In the genomic region with DNA sequence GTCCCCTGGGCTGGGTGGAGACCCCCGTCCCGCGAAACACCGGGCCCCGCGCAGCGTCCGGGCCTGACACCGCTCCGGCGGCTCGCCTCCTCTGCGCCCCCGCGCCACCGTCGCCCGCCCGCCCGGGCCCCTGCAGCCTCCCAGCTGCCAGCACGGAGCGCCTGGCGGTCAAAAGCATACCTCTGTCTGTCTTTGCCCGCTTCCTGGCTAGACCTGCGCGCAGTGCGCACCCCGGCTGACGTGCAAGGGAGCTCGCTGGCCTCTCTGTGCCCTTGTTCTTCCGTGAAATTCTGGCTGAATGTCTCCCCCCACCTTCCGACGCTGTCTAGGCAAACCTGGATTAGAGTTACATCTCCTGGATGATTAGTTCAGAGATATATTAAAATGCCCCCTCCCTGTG, we compare ENCODE assay signal across 10 cellular contexts. TPM values are rescaled to one million over a fixed set of nuclear protein-coding genes. Genes with fewer than 3 reads are reported as not detected.
"Had no signal": no experiment of that assay in that cellular context is flagged by ENCODE, and none has a peak within 500 bp of the region (broad histone marks: within the 10 kb centered on the region; RNA-seq: fewer than 3 reads in every experiment).

No MANE protein-coding gene starts in this region.

RNA-seq across cellular contexts. Expression of a gene that starts 1.9 kb away (rescaled TPM):
- total RNA-seq: OCI-LY7, PC-3, PC-9, Peyer's patch, Right ventricle myocardium inferior, Right ventricle myocardium superior, RPMI7951, SJCRH30, SJSA1, SK-MEL-5 had no signal
